1 cellular context compared by ENCODE assay signal in genomic region chr1:87806377-87807094, GRCh38.
TF ChIP-seq lines count a peak whose summit lies in the region.

No MANE protein-coding gene starts in this region.

TF ChIP-seq in HEK293T, 16 proteins besides CTCF, POLR2A, EP300 and RAD21 (continued from another document):
- TF ChIP-seq SUZ12 (IDR thresholded peaks at IDR 0.05), result no peak
- TF ChIP-seq CTBP1 (IDR thresholded peaks at IDR 0.05; ENCODE audit: borderline replicate concordance), result no peak
- TF ChIP-seq FOXA1 (IDR thresholded peaks at IDR 0.05), result no peak
TF ChIP-seq in HEK293T: peak in this region for 0.
